ENCODE assay signal across 2 cellular contexts in the genomic region with DNA sequence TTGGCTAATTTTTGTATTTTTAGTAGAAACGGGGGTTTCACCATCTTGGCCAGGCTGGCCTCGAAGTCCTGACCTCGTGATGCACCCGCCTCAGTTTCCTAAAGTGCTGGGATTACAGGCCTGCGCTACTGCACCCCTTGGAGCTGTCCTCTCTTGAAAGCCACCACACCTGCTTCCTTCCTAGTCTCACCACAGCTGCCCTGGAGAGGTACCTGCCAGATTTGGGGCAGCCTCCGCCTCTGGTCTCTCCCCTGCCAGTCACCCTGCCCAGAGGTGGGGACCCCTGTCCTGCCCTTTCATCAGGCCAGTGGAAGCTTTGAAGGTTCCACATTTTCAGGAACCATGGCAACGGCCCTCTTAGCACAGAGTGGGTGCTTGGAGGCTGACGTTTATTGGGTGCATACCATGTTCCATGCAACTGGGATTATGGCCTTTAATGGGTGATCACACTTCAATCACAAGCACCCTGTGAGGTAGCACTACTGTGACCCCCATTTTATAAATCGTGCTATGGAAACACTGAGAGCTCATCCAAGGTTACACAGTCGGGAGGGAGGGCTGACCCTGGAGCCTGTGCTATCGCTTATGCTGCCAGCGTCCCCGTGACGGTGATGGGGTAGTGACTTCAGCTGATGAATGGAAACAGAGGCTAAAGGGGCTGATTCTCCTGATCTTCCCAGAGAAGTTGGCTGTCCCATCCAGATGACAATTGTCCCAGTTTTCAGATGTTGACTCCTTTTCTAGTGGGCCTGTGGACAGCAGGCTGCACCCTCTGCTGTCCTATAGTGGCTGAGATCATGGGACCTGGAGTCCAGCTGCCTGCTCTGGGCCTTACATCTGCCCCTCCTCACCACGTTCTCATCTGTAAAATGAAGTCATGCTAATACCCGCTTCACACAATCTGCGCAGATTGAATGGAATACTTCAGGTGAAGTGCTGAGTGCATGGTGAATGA.
TF ChIP-seq lines count a peak whose summit lies in the region.

No MANE protein-coding gene starts in this region.

TF ChIP-seq in WTC11, 78 proteins besides CTCF, POLR2A, EP300 and RAD21:
- TF ChIP-seq, protein P1, sequence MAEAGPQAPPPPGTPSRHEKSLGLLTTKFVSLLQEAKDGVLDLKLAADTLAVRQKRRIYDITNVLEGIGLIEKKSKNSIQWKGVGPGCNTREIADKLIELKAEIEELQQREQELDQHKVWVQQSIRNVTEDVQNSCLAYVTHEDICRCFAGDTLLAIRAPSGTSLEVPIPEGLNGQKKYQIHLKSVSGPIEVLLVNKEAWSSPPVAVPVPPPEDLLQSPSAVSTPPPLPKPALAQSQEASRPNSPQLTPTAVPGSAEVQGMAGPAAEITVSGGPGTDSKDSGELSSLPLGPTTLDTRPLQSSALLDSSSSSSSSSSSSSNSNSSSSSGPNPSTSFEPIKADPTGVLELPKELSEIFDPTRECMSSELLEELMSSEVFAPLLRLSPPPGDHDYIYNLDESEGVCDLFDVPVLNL (CRISPR knock-in tag; IDR thresholded peaks at IDR 0.05; ENCODE audit: borderline replicate concordance, low read depth), result no peak
- TF ChIP-seq MXD4 (CRISPR knock-in tag; IDR thresholded peaks at IDR 0.05; ENCODE audit: borderline replicate concordance) (no peak), GTF2I (CRISPR knock-in tag; conservative IDR thresholded peaks at IDR 0.05) (no peak), ZNF121 (CRISPR knock-in tag; IDR thresholded peaks at IDR 0.05) (no peak), SMAD4 (CRISPR knock-in tag; IDR thresholded peaks at IDR 0.05) (no peak)
- TF ChIP-seq, protein P2, sequence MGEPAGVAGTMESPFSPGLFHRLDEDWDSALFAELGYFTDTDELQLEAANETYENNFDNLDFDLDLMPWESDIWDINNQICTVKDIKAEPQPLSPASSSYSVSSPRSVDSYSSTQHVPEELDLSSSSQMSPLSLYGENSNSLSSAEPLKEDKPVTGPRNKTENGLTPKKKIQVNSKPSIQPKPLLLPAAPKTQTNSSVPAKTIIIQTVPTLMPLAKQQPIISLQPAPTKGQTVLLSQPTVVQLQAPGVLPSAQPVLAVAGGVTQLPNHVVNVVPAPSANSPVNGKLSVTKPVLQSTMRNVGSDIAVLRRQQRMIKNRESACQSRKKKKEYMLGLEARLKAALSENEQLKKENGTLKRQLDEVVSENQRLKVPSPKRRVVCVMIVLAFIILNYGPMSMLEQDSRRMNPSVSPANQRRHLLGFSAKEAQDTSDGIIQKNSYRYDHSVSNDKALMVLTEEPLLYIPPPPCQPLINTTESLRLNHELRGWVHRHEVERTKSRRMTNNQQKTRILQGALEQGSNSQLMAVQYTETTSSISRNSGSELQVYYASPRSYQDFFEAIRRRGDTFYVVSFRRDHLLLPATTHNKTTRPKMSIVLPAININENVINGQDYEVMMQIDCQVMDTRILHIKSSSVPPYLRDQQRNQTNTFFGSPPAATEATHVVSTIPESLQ (CRISPR knock-in tag; IDR thresholded peaks at IDR 0.05), result no peak
TF ChIP-seq in WTC11: peak in this region for 0.

TF ChIP-seq in H1, 55 proteins besides CTCF, POLR2A, EP300 and RAD21:
- TF ChIP-seq SAP30 (IDR thresholded peaks at IDR 0.05; ENCODE audit: insufficient read depth, insufficient replicate concordance, low read length) (no peak), GTF2F1 (IDR thresholded peaks at IDR 0.05; ENCODE audit: borderline replicate concordance, low read depth, low read length) (no peak), MAFK (IDR thresholded peaks at IDR 0.05; ENCODE audit: low read depth, low read length) (no peak), EZH2 (IDR thresholded peaks at IDR 0.05; ENCODE audit: low read depth, low read length, severe bottlenecking) (no peak), TAF1 (IDR thresholded peaks at IDR 0.05; ENCODE audit: low read depth, low read length) (no peak), CHD1 (IDR thresholded peaks at IDR 0.05; ENCODE audit: low read depth, low read length) (no peak), RBBP5 (IDR thresholded peaks at IDR 0.05; ENCODE audit: borderline replicate concordance, low read depth, low read length) (no peak), RNF2 (IDR thresholded peaks at IDR 0.05; ENCODE audit: borderline replicate concordance, low read depth, low read length, missing control alignments, poor library complexity, severe bottlenecking) (no peak), CBX8 (IDR thresholded peaks at IDR 0.05; ENCODE audit: borderline replicate concordance, low read depth, low read length) (no peak), KDM5A (IDR thresholded peaks at IDR 0.05; ENCODE audit: low read length) (no peak), SP4 (IDR thresholded peaks at IDR 0.05; ENCODE audit: low read length) (no peak), CEBPB (IDR thresholded peaks at IDR 0.05; ENCODE audit: low read depth, low read length) (no peak), KDM1A (IDR thresholded peaks at IDR 0.05; ENCODE audit: borderline replicate concordance, low read length) (no peak), HDAC2 (IDR thresholded peaks at IDR 0.05; ENCODE audit: borderline replicate concordance in 1 of 2, low read depth in 2 of 2, low read length in 2 of 2) (no peak)
- TF ChIP-seq, protein P3, sequence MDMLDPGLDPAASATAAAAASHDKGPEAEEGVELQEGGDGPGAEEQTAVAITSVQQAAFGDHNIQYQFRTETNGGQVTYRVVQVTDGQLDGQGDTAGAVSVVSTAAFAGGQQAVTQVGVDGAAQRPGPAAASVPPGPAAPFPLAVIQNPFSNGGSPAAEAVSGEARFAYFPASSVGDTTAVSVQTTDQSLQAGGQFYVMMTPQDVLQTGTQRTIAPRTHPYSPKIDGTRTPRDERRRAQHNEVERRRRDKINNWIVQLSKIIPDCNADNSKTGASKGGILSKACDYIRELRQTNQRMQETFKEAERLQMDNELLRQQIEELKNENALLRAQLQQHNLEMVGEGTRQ (IDR thresholded peaks at IDR 0.05; ENCODE audit: low read length), result no peak
TF ChIP-seq in H1: peak in this region for 0.
